In the genomic region with DNA sequence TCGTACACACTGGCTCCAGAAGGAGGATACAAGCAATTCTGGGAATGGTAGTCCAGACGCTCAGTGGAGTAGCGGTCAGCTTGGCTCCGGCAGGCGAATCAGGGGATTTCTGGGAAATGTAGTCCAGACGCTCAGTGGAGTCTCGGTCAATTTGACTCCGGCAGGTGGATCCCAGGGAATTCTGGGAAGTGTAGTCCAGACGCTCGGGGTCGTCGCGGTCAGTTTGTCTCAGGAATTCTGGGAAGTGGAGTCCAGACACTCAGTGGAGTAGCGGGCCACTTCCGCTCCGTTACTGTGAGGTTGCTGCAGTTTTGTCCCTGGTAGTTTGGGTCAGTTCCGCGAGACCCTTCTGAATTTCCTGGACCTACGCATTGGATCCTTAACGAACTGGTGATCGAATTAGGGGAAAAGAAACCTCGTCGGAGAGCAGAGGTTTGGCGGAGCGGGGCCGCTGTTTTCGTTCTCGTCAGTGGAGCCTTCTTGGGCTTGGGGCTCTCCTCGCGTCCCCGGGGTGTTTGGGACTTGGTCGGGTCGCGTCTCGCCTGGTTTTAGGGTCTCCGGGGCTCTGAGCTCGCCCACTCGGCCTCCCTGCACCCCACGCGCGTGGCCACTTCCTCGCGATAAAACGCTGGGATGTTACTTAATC, we compare ENCODE assay signal across 8 cellular contexts. TPM values are rescaled to one million over a fixed set of nuclear protein-coding genes. Genes with fewer than 3 reads are reported as not detected.
DNase-seq lines count a peak whose midpoint lies in the region; ATAC-seq, FAIRE-seq and TF ChIP-seq lines count a peak whose summit lies in the region.

A gene (plus strand): TSS at position 262 of the 646 bp plus-strand sequence. CDS start 2,429 bp downstream, outside the sequence.

- intact Hi-C loops in dendritic cell treated with granulocyte-macrophage colony-stimulating factor and Interleukin-4, amounts not matched to agents 40 ng/mL and 50 ng/mL, for 4 days (cut with micrococcal nuclease): loop anchor here (1.0 to 2.0 kb wide), 8 partner anchors 19 to 192 kb away; a partner anchor contains a TSS

- peaks cover 32% of the 10 kb centered on the region for H3K36me3 Mint-ChIP-seq in activated CD4-positive, alpha-beta T cell treated with anti-CD3 and anti-CD28 coated beads, Interleukin-2, amount 10 ng/mL, durations not matched to agents 7 days and 5 days (ENCODE audit: low read depth)
- H3K36me3 Mint-ChIP-seq in dendritic cell treated with granulocyte-macrophage colony-stimulating factor and Interleukin-4, amounts not matched to agents 40 ng/mL and 50 ng/mL, for 4 days (ENCODE audit: low read depth): peaks cover 26% of the 10 kb centered on the region

- ATAC-seq in HG03442 (IDR thresholded peaks at IDR 0.05; ENCODE audit: unreplicated experiment): peak; percentile 91
- ATAC-seq in left lobe of liver: peak; percentile 98

- peak within 1 kb of the TSS; percentile 75 for H3K4me3 ChIP-seq in BJ (ENCODE audit: low read depth, low read length)

- H3K36me3 ChIP-seq in BJ (ENCODE audit: control insufficient read depth, insufficient read depth, low read length): peaks cover 4% of the 10 kb centered on the region

- H3K4me1 Mint-ChIP-seq in activated CD4-positive, alpha-beta T cell treated with anti-CD3 and anti-CD28 coated beads, Interleukin-2, amount 10 ng/mL, durations not matched to agents 7 days and 5 days: peaks cover 24% of the 10 kb centered on the region
- peaks cover 22% of the 10 kb centered on the region for H3K4me1 Mint-ChIP-seq in dendritic cell treated with granulocyte-macrophage colony-stimulating factor and Interleukin-4, amounts not matched to agents 40 ng/mL and 50 ng/mL, for 4 days (ENCODE audit: low read depth)

- H3K27me3 ChIP-seq in BJ (ENCODE audit: control insufficient read depth, insufficient read depth, low read length): no peaks in the 10 kb centered on the region

- CTCF ChIA-PET in BJ (lab: Yijun Ruan, JAX): interaction anchor here (0.6 kb wide), 1 partner anchor 470 kb away, joined by 3 read pairs; no protein-coding TSS in a partner anchor
- CTCF ChIA-PET in activated CD4-positive, alpha-beta T cell treated with anti-CD3 and anti-CD28 coated beads, Interleukin-2, amount 10 ng/mL, durations not matched to agents 7 days and 5 days (lab: Charles Lee): interaction anchor here (1.3 kb wide), 1 partner anchor 19 kb away, joined by 5 read pairs; a partner anchor contains a TSS

- H3K4me3 Mint-ChIP-seq in activated CD4-positive, alpha-beta T cell treated with anti-CD3 and anti-CD28 coated beads, Interleukin-2, amount 10 ng/mL, durations not matched to agents 7 days and 5 days: peak within 1 kb of the TSS; percentile 96
- peak within 1 kb of the TSS; percentile 95 for H3K4me3 Mint-ChIP-seq in dendritic cell treated with granulocyte-macrophage colony-stimulating factor and Interleukin-4, amounts not matched to agents 40 ng/mL and 50 ng/mL, for 4 days

- TF ChIP-seq CTCF in BJ (IDR thresholded peaks at IDR 0.05; ENCODE audit: insufficient read depth, low read depth, low read length): no peak

- POLR2A ChIA-PET in BJ (lab: Charles Lee): interaction anchor here (0.7 kb wide), 1 partner anchor 41 kb away, joined by 4 read pairs; no protein-coding TSS in a partner anchor
- POLR2A ChIA-PET in activated CD4-positive, alpha-beta T cell treated with anti-CD3 and anti-CD28 coated beads, Interleukin-2, amount 10 ng/mL, durations not matched to agents 7 days and 5 days (lab: Charles Lee): no interaction called here

- no peaks in the 10 kb centered on the region for H3K27me3 Mint-ChIP-seq in activated CD4-positive, alpha-beta T cell treated with anti-CD3 and anti-CD28 coated beads, Interleukin-2, amount 10 ng/mL, durations not matched to agents 7 days and 5 days
- peaks cover 3% of the 10 kb centered on the region for H3K27me3 Mint-ChIP-seq in dendritic cell treated with granulocyte-macrophage colony-stimulating factor and Interleukin-4, amounts not matched to agents 40 ng/mL and 50 ng/mL, for 4 days

- H3K27ac Mint-ChIP-seq in activated CD4-positive, alpha-beta T cell treated with anti-CD3 and anti-CD28 coated beads, Interleukin-2, amount 10 ng/mL, durations not matched to agents 7 days and 5 days: peak within 1 kb of the TSS; percentile 89
- H3K27ac Mint-ChIP-seq in dendritic cell treated with granulocyte-macrophage colony-stimulating factor and Interleukin-4, amounts not matched to agents 40 ng/mL and 50 ng/mL, for 4 days: peak within 1 kb of the TSS; percentile 95

- peak; percentile 95 for DNase-seq in BJ (ENCODE audit: low read depth)
- DNase-seq in GM19239 (ENCODE audit: insufficient read length, low spot score): peak; percentile 68
- peak; percentile 94 to 98 for DNase-seq in NCI-H524 (lab: John Stamatoyannopoulos, UW)
- peak; percentile 82 for DNase-seq in activated CD4-positive, alpha-beta T cell treated with anti-CD3 and anti-CD28 coated beads, Interleukin-2, amount 10 ng/mL, durations not matched to agents 7 days and 5 days
- DNase-seq in left lobe of liver (ENCODE audit: low spot score): peak; percentile 97
- DNase-seq in stimulated activated CD4-positive, alpha-beta T cell treated with anti-CD3 and anti-CD28 coated beads, Interleukin-2, amount 100 ng/mL, for 24 hours: peak; percentile 82 to 83

- peaks cover 31% of the 10 kb centered on the region for H3K9me3 Mint-ChIP-seq in activated CD4-positive, alpha-beta T cell treated with anti-CD3 and anti-CD28 coated beads, Interleukin-2, amount 10 ng/mL, durations not matched to agents 7 days and 5 days
- H3K9me3 Mint-ChIP-seq in dendritic cell treated with granulocyte-macrophage colony-stimulating factor and Interleukin-4, amounts not matched to agents 40 ng/mL and 50 ng/mL, for 4 days: peaks cover 36% of the 10 kb centered on the region

- FAIRE-seq in GM19239 (lab: Jason Lieb, UNC): peak; percentile 95

RNA-seq across cellular contexts. Expression of the gene that starts here (rescaled TPM):
- polyA plus RNA-seq in BJ (2011; rRNA removed): 1.3 and 2.5 TPM in 2 replicates
- 2.2 and 4.1 TPM in 2 replicates for polyA minus RNA-seq in BJ (2011; rRNA and poly(A)+ RNA removed)
- 1 to 10 TPM; 2.4 to 3.7 TPM for total RNA-seq in activated CD4-positive, alpha-beta T cell treated with anti-CD3 and anti-CD28 coated beads, Interleukin-2, amount 10 ng/mL, durations not matched to agents 7 days and 5 days
- total RNA-seq in left lobe of liver: 1.8 TPM

Comparison
In these comparisons a context has a peak if more than half of its experiments do, and no peak if none do; other contexts are left out.
1. Peak in every context shown above with its lines: DNase-seq, ATAC-seq and H3K4me3 ChIP-seq.